7 cellular contexts compared by ENCODE assay signal in the genomic region with DNA sequence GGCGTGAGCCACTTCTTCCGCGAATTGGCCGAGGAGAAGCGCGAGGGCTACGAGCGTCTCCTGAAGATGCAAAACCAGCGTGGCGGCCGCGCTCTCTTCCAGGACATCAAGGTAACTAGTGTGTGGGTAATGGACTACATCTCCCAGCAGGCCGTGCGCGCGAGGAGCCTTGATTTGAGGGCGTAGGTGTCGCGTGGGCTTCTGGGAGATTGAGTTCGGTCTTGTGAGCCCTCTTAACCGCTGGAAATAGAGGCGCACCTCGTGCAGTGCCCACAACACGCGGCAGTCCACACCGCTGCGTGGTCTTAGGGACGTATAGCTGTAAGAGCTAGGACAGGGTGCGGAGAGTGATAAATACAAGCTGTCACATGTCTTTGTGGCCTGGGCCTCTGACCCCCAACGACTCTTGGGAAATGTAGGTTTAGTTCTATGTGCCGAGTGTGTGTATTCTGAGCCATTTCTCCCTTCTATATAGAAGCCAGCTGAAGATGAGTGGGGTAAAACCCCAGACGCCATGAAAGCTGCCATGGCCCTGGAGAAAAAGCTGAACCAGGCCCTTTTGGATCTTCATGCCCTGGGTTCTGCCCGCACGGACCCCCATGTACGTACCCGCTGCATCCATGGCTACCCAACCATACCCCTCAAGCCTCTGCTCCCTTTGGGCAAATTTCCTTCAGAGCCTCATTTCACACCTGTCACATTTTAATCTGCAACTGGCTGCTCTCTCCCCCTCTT. TPM values are rescaled to one million over a fixed set of nuclear protein-coding genes. Genes with fewer than 3 reads are reported as not detected.
DNase-seq lines count a peak whose midpoint lies in the region; ATAC-seq lines count a peak whose summit lies in the region.

No MANE protein-coding gene starts in this region.

- H3K27ac ChIP-seq in ectodermal cell (ENCODE audit: insufficient read depth, low read depth, low read length, poor library complexity, severe bottlenecking), result no peak overlapping the region

- H3K4me1 ChIP-seq in ectodermal cell (ENCODE audit: control insufficient read depth, insufficient read depth, low read length), result peaks cover 26% of the 10 kb centered on the region

- peak overlapping the region; percentile 66 for H3K4me3 ChIP-seq in ectodermal cell (ENCODE audit: insufficient read depth, low read depth, low read length)

- H3K36me3 ChIP-seq in ectodermal cell (ENCODE audit: control insufficient read depth, insufficient read depth, low read length), result peaks cover 20% of the 10 kb centered on the region

- H3K9me3 ChIP-seq in ectodermal cell (ENCODE audit: control insufficient read depth, low read length), result no peaks in the 10 kb centered on the region

- WGBS in ectodermal cell, 2 experiments, result 15 to 16% methylated on average over 36 of the region's 36 CpGs

- ATAC-seq in GM18858 (IDR thresholded peaks at IDR 0.05; ENCODE audit: unreplicated experiment), result peak; percentile 16
- peak; percentile 20 for ATAC-seq in HG03520 (IDR thresholded peaks at IDR 0.05; ENCODE audit: unreplicated experiment)

- DNase-seq in NCI-H82 treated with DMSO at 0.1 percent for 48 hours (lab: John Stamatoyannopoulos, UW; ENCODE audit: unreplicated experiment) (peak; percentile 71), lung microvascular endothelial cell (ENCODE audit: low read depth in 2 of 2) (peak; percentile 86 to 89)
- peak; percentile 70 to 81 for DNase-seq in activated CD8-positive, alpha-beta memory T cell treated with anti-CD3 and anti-CD28 coated beads for 1 hour (ENCODE audit: extremely low read depth in 1 of 2, low read depth in 1 of 2)
- DNase-seq in stimulated activated CD4-positive, alpha-beta T cell treated with anti-CD3 and anti-CD28 coated beads, TNF-alpha, amount 100 ng/mL, for 48 hours (ENCODE audit: low read depth in 3 of 3), result peak; percentile 83 to 86 (median 86)

- no peaks in the 10 kb centered on the region for H3K27me3 ChIP-seq in ectodermal cell (ENCODE audit: control insufficient read depth, insufficient read depth, low read length, poor library complexity, severe bottlenecking)

RNA-seq across cellular contexts. Expression of a gene that starts 0.9 kb away (rescaled TPM):
- 2,241 TPM for polyA plus RNA-seq in ectodermal cell (2013, experiment 1 of 4)
- 2,027 TPM for polyA plus RNA-seq in ectodermal cell (2013, experiment 2 of 4)
- polyA plus RNA-seq in ectodermal cell (2013, experiment 3 of 4), result 1,586 TPM
- polyA plus RNA-seq in ectodermal cell (2013, experiment 4 of 4), result 1,567 TPM
- 928 and 942 TPM in 2 replicates for total RNA-seq in lung microvascular endothelial cell

RNA-seq across cellular contexts. Expression of a gene that starts 11.3 kb away (rescaled TPM):
- polyA plus RNA-seq in ectodermal cell (2013, experiment 1 of 4), result 140 TPM
- 131 TPM for polyA plus RNA-seq in ectodermal cell (2013, experiment 2 of 4)
- polyA plus RNA-seq in ectodermal cell (2013, experiment 3 of 4), result 77.7 TPM
- 119 TPM for polyA plus RNA-seq in ectodermal cell (2013, experiment 4 of 4)
- 96.8 and 101 TPM in 2 replicates for total RNA-seq in lung microvascular endothelial cell

RNA-seq across cellular contexts. Expression of a gene that starts 27.1 kb away (rescaled TPM):
- polyA plus RNA-seq in ectodermal cell (2013, experiment 1 of 4), result 39.2 TPM
- polyA plus RNA-seq in ectodermal cell (2013, experiment 2 of 4), result 42.7 TPM
- polyA plus RNA-seq in ectodermal cell (2013, experiment 3 of 4), result 31.1 TPM
- 30.9 TPM for polyA plus RNA-seq in ectodermal cell (2013, experiment 4 of 4)
- 11.1 and 14.8 TPM in 2 replicates for total RNA-seq in lung microvascular endothelial cell

RNA-seq across cellular contexts. Expression of a gene that starts 27.7 kb away (rescaled TPM):
- 119 TPM for polyA plus RNA-seq in ectodermal cell (2013, experiment 1 of 4)
- polyA plus RNA-seq in ectodermal cell (2013, experiment 2 of 4), result 110 TPM
- 72.2 TPM for polyA plus RNA-seq in ectodermal cell (2013, experiment 3 of 4)
- 71.0 TPM for polyA plus RNA-seq in ectodermal cell (2013, experiment 4 of 4)
- total RNA-seq in lung microvascular endothelial cell, result 113 and 138 TPM in 2 replicates

RNA-seq across cellular contexts. Expression of a gene that starts 32.5 kb away (rescaled TPM):
- polyA plus RNA-seq in ectodermal cell (2013, experiment 1 of 4), result 3.1 TPM
- polyA plus RNA-seq in ectodermal cell (2013, experiment 2 of 4), result 0.73 TPM
- polyA plus RNA-seq in ectodermal cell (2013, experiment 3 of 4), result 1.3 TPM
- polyA plus RNA-seq in ectodermal cell (2013, experiment 4 of 4), result 1.5 TPM
- total RNA-seq in lung microvascular endothelial cell, result under 0.01 TPM in 1 of 2 replicates, not detected in the other
